ENCODE assay signal across 17 cellular contexts in genomic region chr12:5748027-5748426, GRCh38.
DNase-seq lines count a peak whose midpoint lies in the region; ATAC-seq and TF ChIP-seq lines count a peak whose summit lies in the region.
"Had no signal": no experiment of that assay in that cellular context is flagged by ENCODE, and none has a peak within 500 bp of the region (broad histone marks: within the 10 kb centered on the region; RNA-seq: fewer than 3 reads in every experiment).

No MANE protein-coding gene starts in this region.

- intact Hi-C loops in left cardiac atrium (cut with DNase I) (loop anchor here in 1 of 2 donors (5.0 kb wide), 1 partner anchor 34 kb away; no protein-coding TSS in a partner anchor), left ventricle myocardium inferior (cut with micrococcal nuclease) (no loop called here), testis (cut with DNase I; ENCODE audit: low total_unique reads) (no loop called here)

- H4K91ac ChIP-seq in H9 (ENCODE audit: insufficient read length, low read depth, low read length), result no peak overlapping the region

- no peak overlapping the region for H2BK20ac ChIP-seq in H9 (ENCODE audit: low read depth, low read length, poor library complexity, severe bottlenecking)

- no peak overlapping the region for H2BK15ac ChIP-seq in H9 (ENCODE audit: low read depth, low read length)

- H3K27me3 Mint-ChIP-seq in H9 (ENCODE audit: low read depth) (no peaks in the 10 kb centered on the region), endodermal cell (ENCODE audit: insufficient read depth) (peaks cover under 1% of the 10 kb centered on the region)
- H3K27me3 Mint-ChIP-seq: B cell had no signal

- H3K18ac ChIP-seq in H9 (ENCODE audit: insufficient read length, low read depth, low read length), result no peak overlapping the region

- H3K4ac ChIP-seq in H9 (ENCODE audit: low read depth, low read length), result no peak overlapping the region

- H3K23me2 ChIP-seq in H9 (ENCODE audit: insufficient read length, low read depth, low read length, poor library complexity, severe bottlenecking), result no peaks in the 10 kb centered on the region

- H3K4me1 Mint-ChIP-seq in H9, result no peaks in the 10 kb centered on the region
- H3K4me1 Mint-ChIP-seq in endodermal cell, result no peaks in the 10 kb centered on the region
- no peaks in the 10 kb centered on the region for H3K4me1 Mint-ChIP-seq in stimulated activated effector memory CD8-positive, alpha-beta T cell treated with anti-CD3 and anti-CD28 coated beads, Interleukin-12 subunit alpha, Interleukin-12 subunit beta, amount 100 ng/mL, for 72 hours
- H3K4me1 Mint-ChIP-seq: B cell, IgD-negative memory B cell had no signal

- no peaks in the 10 kb centered on the region for H3K79me2 ChIP-seq in H9 (ENCODE audit: insufficient read depth, low read length)

- H3K36me3 Mint-ChIP-seq in H9 (ENCODE audit: insufficient read depth in 1 of 3, low read depth in 3 of 3) (no peaks in the 10 kb centered on the region; a peak in 1 of 7 replicates), endodermal cell (ENCODE audit: low read depth) (peaks cover 8% of the 10 kb centered on the region)
- H3K36me3 Mint-ChIP-seq in stimulated activated effector memory CD8-positive, alpha-beta T cell treated with anti-CD3 and anti-CD28 coated beads, Interleukin-12 subunit alpha, Interleukin-12 subunit beta, amount 100 ng/mL, for 72 hours, result no peaks in the 10 kb centered on the region
- H3K36me3 Mint-ChIP-seq: CD4-positive, alpha-beta memory T cell; IgD-negative memory B cell had no signal

- H3K27me3 ChIP-seq in left ventricle myocardium inferior (ENCODE audit: low read depth), result peaks cover 5% of the 10 kb centered on the region
- H3K27me3 ChIP-seq in H9 (ENCODE audit: insufficient read depth, low read length), result no peaks in the 10 kb centered on the region
- no peaks in the 10 kb centered on the region for H3K27me3 ChIP-seq in endodermal cell (ENCODE audit: control insufficient read depth, insufficient read depth, low read length, poor library complexity, severe bottlenecking)
- H3K27me3 ChIP-seq in testis, result no peaks in the 10 kb centered on the region

- H3K36me3 ChIP-seq in left ventricle myocardium inferior, result no peaks in the 10 kb centered on the region
- H3K36me3 ChIP-seq in endodermal cell (ENCODE audit: control insufficient read depth, insufficient read depth, low read length), result no peaks in the 10 kb centered on the region
- no peaks in the 10 kb centered on the region for H3K36me3 ChIP-seq in testis (ENCODE audit: low read depth, missing control alignments)

- H3K14ac ChIP-seq in H9 (ENCODE audit: insufficient read depth, low read length), result peak overlapping the region; percentile 4; the same call in 1 of the 2 replicates

- no peak for ATAC-seq in left cardiac atrium
- peak; percentile 13 for ATAC-seq in stimulated activated effector memory CD8-positive, alpha-beta T cell treated with anti-CD3 and anti-CD28 coated beads, Interleukin-12 subunit alpha, Interleukin-12 subunit beta, amount 100 ng/mL, for 72 hours

- DNase-seq in left cardiac atrium, result peak; percentile 36
- DNase-seq in left ventricle myocardium inferior, result no peak
- DNase-seq in H9, result no peak
- DNase-seq in endodermal cell, result peak; percentile 38
- no peak for DNase-seq in stimulated activated effector memory CD8-positive, alpha-beta T cell treated with anti-CD3 and anti-CD28 coated beads, Interleukin-12 subunit alpha, Interleukin-12 subunit beta, amount 100 ng/mL, for 72 hours (ENCODE audit: low spot score in 2 of 2)
- no peak for DNase-seq in testis
- DNase-seq in activated gamma-delta T cell treated with Interleukin-2 at 50 U/mL for 16 hours, result no peak
- DNase-seq: C1 segment of cervical spinal cord; CD4-positive, alpha-beta memory T cell; COR-L47; DND-41; GDM1; HCEC 1CT; HFFc6 had no signal

- H3T11ph ChIP-seq in H9 (ENCODE audit: low read length), result no peak overlapping the region

- H3K4me1 ChIP-seq in left ventricle myocardium inferior (peaks cover 19% of the 10 kb centered on the region), H9 (ENCODE audit: insufficient read depth, low read length) (no peaks in the 10 kb centered on the region), endodermal cell (ENCODE audit: control insufficient read depth, insufficient read depth, low read length) (no peaks in the 10 kb centered on the region), testis (no peaks in the 10 kb centered on the region)

- H3K4me3 Mint-ChIP-seq in H9 (no peak overlapping the region), endodermal cell (no peak overlapping the region)
- no peak overlapping the region for H3K4me3 Mint-ChIP-seq in stimulated activated effector memory CD8-positive, alpha-beta T cell treated with anti-CD3 and anti-CD28 coated beads, Interleukin-12 subunit alpha, Interleukin-12 subunit beta, amount 100 ng/mL, for 72 hours
- H3K4me3 Mint-ChIP-seq: B cell; CD4-positive, alpha-beta memory T cell; HFFc6; IgD-negative memory B cell had no signal

- H4K5ac ChIP-seq in H9 (ENCODE audit: insufficient read length, low read depth, low read length), result no peak overlapping the region

- no peaks in the 10 kb centered on the region for H4K20me1 ChIP-seq in H9 (ENCODE audit: control insufficient read depth, insufficient read depth, insufficient read length)

- no peak overlapping the region for H2AFZ ChIP-seq in H9 (ENCODE audit: low read length)

- WGBS in H9 (ENCODE audit: extremely low coverage, insufficient read length, low lambda C conversion rate), result no CpG with 5 or more reads among the region's 12 CpGs
- WGBS in endodermal cell (ENCODE audit: insufficient coverage in 1 of 2, insufficient read length in 1 of 2), 2 experiments, result 93 to 94% methylated on average over 10 to 12 of the region's 12 CpGs
- 76 to 83% methylated on average over 4 to 12 of the region's 12 CpGs for WGBS in testis, 2 donors

- no peak for TF ChIP-seq POLR2A in testis (IDR thresholded peaks at IDR 0.05)

- H3K79me1 ChIP-seq in H9 (ENCODE audit: insufficient read depth, low read depth, low read length, poor library complexity, severe bottlenecking), result no peaks in the 10 kb centered on the region

- H3K27ac Mint-ChIP-seq in H9 (no peak overlapping the region), endodermal cell (no peak overlapping the region)
- no peak overlapping the region for H3K27ac Mint-ChIP-seq in stimulated activated effector memory CD8-positive, alpha-beta T cell treated with anti-CD3 and anti-CD28 coated beads, Interleukin-12 subunit alpha, Interleukin-12 subunit beta, amount 100 ng/mL, for 72 hours
- H3K27ac Mint-ChIP-seq: B cell; CD4-positive, alpha-beta memory T cell; HFFc6; IgD-negative memory B cell had no signal

- H3K9me3 ChIP-seq in left ventricle myocardium inferior (replicated peaks) (no peaks in the 10 kb centered on the region), H9 (ENCODE audit: control insufficient read depth, low read depth, low read length) (no peaks in the 10 kb centered on the region), endodermal cell (ENCODE audit: control insufficient read depth, low read length) (no peaks in the 10 kb centered on the region), testis (no peaks in the 10 kb centered on the region)

- H3K56ac ChIP-seq in H9 (ENCODE audit: insufficient read length, low read depth, low read length), result no peak overlapping the region

- H3K23ac ChIP-seq in H9 (ENCODE audit: insufficient read length, low read depth, low read length), result peak overlapping the region; percentile 28

- TF ChIP-seq CTCF in left ventricle myocardium inferior (IDR thresholded peaks at IDR 0.05; ENCODE audit: borderline replicate concordance) (no peak), H9 (conservative IDR thresholded peaks at IDR 0.05) (no peak), endodermal cell (conservative IDR thresholded peaks at IDR 0.05) (no peak), testis (IDR thresholded peaks at IDR 0.05) (no peak)

- H2BK5ac ChIP-seq in H9 (ENCODE audit: insufficient read length, low read length), result no peak overlapping the region

- H4K8ac ChIP-seq in H9 (replicated peaks; ENCODE audit: insufficient read length, low read depth, low read length), result no peak overlapping the region

- no peaks in the 10 kb centered on the region for H3K9me3 Mint-ChIP-seq in H9
- H3K9me3 Mint-ChIP-seq in endodermal cell, result no peaks in the 10 kb centered on the region
- H3K9me3 Mint-ChIP-seq in stimulated activated effector memory CD8-positive, alpha-beta T cell treated with anti-CD3 and anti-CD28 coated beads, Interleukin-12 subunit alpha, Interleukin-12 subunit beta, amount 100 ng/mL, for 72 hours, result no peaks in the 10 kb centered on the region
- H3K9me3 Mint-ChIP-seq: CD4-positive, alpha-beta memory T cell; HFFc6 had no signal

- no peak overlapping the region for H3K9ac ChIP-seq in H9 (ENCODE audit: extremely low read depth, insufficient read length, low read length)
- no peak overlapping the region for H3K9ac ChIP-seq in endodermal cell (ENCODE audit: extremely low read depth, low read length, poor library complexity, severe bottlenecking)

- H3K27ac ChIP-seq in left ventricle myocardium inferior (replicated peaks) (no peak overlapping the region), H9 (ENCODE audit: insufficient read length, low read depth, low read length) (no peak overlapping the region), endodermal cell (ENCODE audit: low read depth, low read length) (no peak overlapping the region), testis (no peak overlapping the region)
- H3K27ac ChIP-seq: HL-60 had no signal

- H2BK120ac ChIP-seq in H9 (ENCODE audit: low read depth, low read length, poor library complexity, severe bottlenecking), result no peak overlapping the region

- no peak overlapping the region for H2BK12ac ChIP-seq in H9 (ENCODE audit: insufficient read length, low read depth, low read length)

- H2AK5ac ChIP-seq in H9 (ENCODE audit: insufficient read length, low read length), result no peak overlapping the region

- no peak overlapping the region for H3K4me3 ChIP-seq in left ventricle myocardium inferior
- H3K4me3 ChIP-seq in endodermal cell (ENCODE audit: low read length), result no peak overlapping the region
- H3K4me3 ChIP-seq in testis, result no peak overlapping the region

- H3K4me2 ChIP-seq in H9 (ENCODE audit: insufficient read depth, insufficient read length, low read length), result no peak overlapping the region

Comparison
In these comparisons a context has a peak if more than half of its experiments do, and no peak if none do; other contexts are left out.
1. DNase-seq: peak in left cardiac atrium (single experiment) and endodermal cell (single experiment); none in left ventricle myocardium inferior (single experiment), H9 (single experiment), stimulated activated effector memory CD8-positive, alpha-beta T cell treated with anti-CD3 and anti-CD28 coated beads, Interleukin-12 subunit alpha, Interleukin-12 subunit beta, amount 100 ng/mL, for 72 hours (0 of 2), testis (single experiment) and activated gamma-delta T cell treated with Interleukin-2 at 50 U/mL for 16 hours (single experiment).